Comparison of ENCODE assay signal across 16 cellular contexts in the genomic region with DNA sequence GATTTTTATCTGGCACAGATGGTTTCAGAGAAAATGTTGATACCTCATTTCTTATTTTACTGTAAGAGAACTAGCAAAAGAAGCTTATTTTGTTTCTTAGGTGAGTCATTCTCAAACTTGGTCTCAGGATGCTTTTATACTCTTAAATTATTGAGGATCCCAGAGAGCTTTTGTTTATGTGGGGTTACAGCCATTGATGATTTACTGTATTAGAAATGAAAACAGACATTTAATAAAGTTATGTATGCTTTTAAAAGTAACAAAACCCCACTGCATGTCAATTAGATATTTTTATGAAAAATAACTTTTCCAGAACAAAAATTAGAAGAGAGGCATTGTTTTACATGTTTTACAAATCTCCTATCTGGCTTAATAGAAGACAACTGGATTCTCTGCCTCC. TPM values are rescaled to one million over a fixed set of nuclear protein-coding genes. Genes with fewer than 3 reads are reported as not detected.
DNase-seq lines count a peak whose midpoint lies in the region; ATAC-seq, FAIRE-seq and TF ChIP-seq lines count a peak whose summit lies in the region.
"Had no signal": no experiment of that assay in that cellular context is flagged by ENCODE, and none has a peak within 500 bp of the region (broad histone marks: within the 10 kb centered on the region; RNA-seq: fewer than 3 reads in every experiment).

No MANE protein-coding gene starts in this region.

- no peak overlapping the region for H3K4me2 ChIP-seq in endothelial cell of umbilical vein (ENCODE audit: insufficient read depth, low read length)
- H3K4me2 ChIP-seq: BLaER1 had no signal

- CTCF ChIA-PET in endothelial cell of umbilical vein (lab: Charles Lee), result interaction anchor here (1.8 kb wide), 1 partner anchor 219 kb away, joined by 5 read pairs; no protein-coding TSS in a partner anchor

- H3K27ac ChIP-seq in cardiac muscle cell (peak overlapping the region; percentile 45), endothelial cell of umbilical vein (ENCODE audit: insufficient read depth, low read depth, low read length) (no peak overlapping the region), right atrium auricular region (no peak overlapping the region)
- H3K27ac ChIP-seq: BLaER1 had no signal

- FAIRE-seq in endothelial cell of umbilical vein (lab: Jason Lieb, UNC), result peak; percentile 63
- FAIRE-seq: H54, HepG2 had no signal

- POLR2A ChIA-PET in endothelial cell of umbilical vein (lab: Charles Lee), result no interaction called here

- H2AFZ ChIP-seq in endothelial cell of umbilical vein (ENCODE audit: low read depth, low read length), result no peak overlapping the region

- peaks cover 2% of the 10 kb centered on the region for H4K20me1 ChIP-seq in endothelial cell of umbilical vein (replicated peaks; ENCODE audit: control insufficient read depth, extremely low read depth, insufficient read depth, low read length)

- no TSS peak for BruUV-seq in endothelial cell of umbilical vein (replicated peaks; lab: Mats Ljungman, UMichigan)

- H3K9me1 ChIP-seq in endothelial cell of umbilical vein (replicated peaks; ENCODE audit: control insufficient read depth, extremely low read depth, insufficient read depth, low read length), result no peaks in the 10 kb centered on the region

- H3K4me1 Mint-ChIP-seq in HFFc6 (ENCODE audit: low read depth), result peaks cover 31% of the 10 kb centered on the region

- H3K9me3 ChIP-seq in cardiac muscle cell (ENCODE audit: low read depth) (no peaks in the 10 kb centered on the region), endothelial cell of umbilical vein (replicated peaks; ENCODE audit: control insufficient read depth, insufficient read depth, low read length) (no peaks in the 10 kb centered on the region), right atrium auricular region (no peaks in the 10 kb centered on the region)
- H3K9me3 ChIP-seq: BLaER1 had no signal

- peaks cover 98% of the 10 kb centered on the region for H3K79me2 ChIP-seq in endothelial cell of umbilical vein (ENCODE audit: control insufficient read depth, insufficient read depth, low read length)

- no peak for DNase-seq in cardiac muscle cell (ENCODE audit: low read depth in 1 of 2, low spot score in 1 of 2)
- DNase-seq in Right ventricle myocardium inferior (ENCODE audit: missing footprints), result no peak
- no peak for DNase-seq in HFFc6
- no peak for DNase-seq in endothelial cell of umbilical vein (ENCODE audit: low read depth, low spot score)
- DNase-seq in midbrain (lab: John Stamatoyannopoulos, UW), result no peak
- no peak for DNase-seq in hippocampal formation (lab: John Stamatoyannopoulos, UW)
- DNase-seq in right atrium auricular region (ENCODE audit: low spot score), result no peak
- DNase-seq: Karpas-422, NCI-H1105 treated with DMSO at 0.1 percent for 48 hours, NCI-H187 treated with DMSO at 0.1 percent for 48 hours, NCI-H2171, NCI-H774, Right ventricle myocardium superior had no signal

- intact Hi-C loops in Right ventricle myocardium inferior (cut with DNase I) (no loop called here), endothelial cell of umbilical vein (cut with micrococcal nuclease) (no loop called here)

- no peak overlapping the region for H3K9ac ChIP-seq in endothelial cell of umbilical vein (replicated peaks; ENCODE audit: extremely low read depth, insufficient read depth, low read length)
- H3K9ac ChIP-seq: BLaER1 had no signal

- dilution Hi-C loops in endothelial cell of umbilical vein (cut with MboI; ENCODE audit: extremely low pct_ligation_motif_present, low sequenced_read_pairs), result no loop called here

- peak overlapping the region; percentile 48 for H3K27ac Mint-ChIP-seq in HFFc6

- H3K9me3 Mint-ChIP-seq in HFFc6, result no peaks in the 10 kb centered on the region

- no peak overlapping the region for H3K4me3 Mint-ChIP-seq in HFFc6

- no peak overlapping the region for H3K4me3 ChIP-seq in cardiac muscle cell
- no peak overlapping the region for H3K4me3 ChIP-seq in endothelial cell of umbilical vein (replicated peaks in 1 of 3; ENCODE audit: insufficient read depth in 1 of 3, low read depth in 1 of 3, low read length in 3 of 3)
- no peak overlapping the region for H3K4me3 ChIP-seq in right atrium auricular region
- H3K4me3 ChIP-seq: BLaER1 had no signal

- peaks cover 17% of the 10 kb centered on the region for H3K4me1 ChIP-seq in cardiac muscle cell (ENCODE audit: low read depth)
- no peaks in the 10 kb centered on the region for H3K4me1 ChIP-seq in endothelial cell of umbilical vein (ENCODE audit: control insufficient read depth, extremely low read depth, insufficient read depth, low read length)
- H3K4me1 ChIP-seq in right atrium auricular region, result peaks cover 0 to 21% of the 10 kb centered on the region in 2 donors

- TF ChIP-seq CTCF in cardiac muscle cell (IDR thresholded peaks at IDR 0.05; ENCODE audit: low read depth, low read length), result no peak
- no peak for TF ChIP-seq CTCF in HFFc6 (IDR thresholded peaks at IDR 0.05)
- no peak for TF ChIP-seq CTCF in endothelial cell of umbilical vein (IDR thresholded peaks at IDR 0.05; ENCODE audit: extremely low read depth in 1 of 2, insufficient read depth in 1 of 2, low read depth in 1 of 2, low read length in 2 of 2)
- TF ChIP-seq CTCF in right atrium auricular region (IDR thresholded peaks at IDR 0.05), result no peak

- no peak for ATAC-seq in Right ventricle myocardium inferior
- ATAC-seq: HepG2 had no signal

- H3K36me3 ChIP-seq in cardiac muscle cell (no peaks in the 10 kb centered on the region), endothelial cell of umbilical vein (ENCODE audit: control insufficient read depth in 2 of 2, extremely low read depth in 1 of 2, insufficient read depth in 2 of 2, low read length in 2 of 2) (no peaks in the 10 kb centered on the region), right atrium auricular region (no peaks in the 10 kb centered on the region)

- H3K27me3 ChIP-seq in cardiac muscle cell, result no peaks in the 10 kb centered on the region
- no peaks in the 10 kb centered on the region for H3K27me3 ChIP-seq in endothelial cell of umbilical vein (ENCODE audit: control insufficient read depth in 2 of 2, insufficient read depth in 2 of 2, low read length in 2 of 2)
- no peaks in the 10 kb centered on the region for H3K27me3 ChIP-seq in right atrium auricular region

- TF ChIP-seq POLR2A in endothelial cell of umbilical vein (IDR thresholded peaks at IDR 0.05; ENCODE audit: low read depth, low read length), result no peak

- no peaks in the 10 kb centered on the region for H3K27me3 Mint-ChIP-seq in HFFc6 (ENCODE audit: insufficient read depth)

- H3K36me3 Mint-ChIP-seq in HFFc6 (ENCODE audit: low read depth), result no peaks in the 10 kb centered on the region

TF ChIP-seq in endothelial cell of umbilical vein, 7 proteins besides CTCF, POLR2A, EP300 and RAD21:
- TF ChIP-seq GATA2 (IDR thresholded peaks at IDR 0.05; ENCODE audit: insufficient read depth, insufficient read length, low read depth, low read length) (no peak), POLR2AphosphoS5 (IDR thresholded peaks at IDR 0.05; ENCODE audit: insufficient read depth, low read depth, low read length) (no peak), JUN (IDR thresholded peaks at IDR 0.05; ENCODE audit: borderline replicate concordance, insufficient read depth, insufficient read length, low read depth) (no peak), MYC (IDR thresholded peaks at IDR 0.05; ENCODE audit: low read depth, low read length) (no peak), FOS (IDR thresholded peaks at IDR 0.05; ENCODE audit: borderline replicate concordance, insufficient read depth, low read length) (no peak), EZH2 (IDR thresholded peaks at IDR 0.05; ENCODE audit: borderline replicate concordance, low read depth, low read length, severe bottlenecking) (no peak)
- TF ChIP-seq, protein P1, sequence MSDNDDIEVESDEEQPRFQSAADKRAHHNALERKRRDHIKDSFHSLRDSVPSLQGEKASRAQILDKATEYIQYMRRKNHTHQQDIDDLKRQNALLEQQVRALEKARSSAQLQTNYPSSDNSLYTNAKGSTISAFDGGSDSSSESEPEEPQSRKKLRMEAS (IDR thresholded peaks at IDR 0.05; ENCODE audit: insufficient read depth, insufficient read length), result no peak

RNA-seq across cellular contexts. Expression of a gene that starts 12.1 kb away (rescaled TPM):
- 72.4 and 95.6 TPM in 2 replicates for total RNA-seq in cardiac muscle cell
- 43.1 and 62.4 TPM in 2 replicates for polyA plus RNA-seq in cardiac muscle cell
- total RNA-seq in Right ventricle myocardium inferior, result 51.6 TPM
- total RNA-seq in HFFc6 (2021; fragmentation: NEBNext Ultra II Directional; extraction: Animal tissue kit (Norgen Biotek cat#: 25700)), result 10 to 100 TPM; 54.1 to 73.0 (median 60.9) TPM
- total RNA-seq in endothelial cell of umbilical vein, result 66.8 and 70.6 TPM in 2 replicates
- 10.8 and 13.7 TPM in 2 replicates for polyA plus RNA-seq in endothelial cell of umbilical vein
- polyA plus RNA-seq in endothelial cell of umbilical vein (2011; cell fraction: cytosol; rRNA removed), result 16.1 and 18.7 TPM in 2 replicates
- 38.9 and 43.9 TPM in 2 replicates for polyA plus RNA-seq in endothelial cell of umbilical vein (2011; cell fraction: nucleus; rRNA removed)
- 40.7 and 47.7 TPM in 2 replicates for polyA plus RNA-seq in endothelial cell of umbilical vein (2012)
- polyA minus RNA-seq in endothelial cell of umbilical vein, result 248 and 251 TPM in 2 replicates
- 130 TPM for polyA minus RNA-seq in endothelial cell of umbilical vein (2011; cell fraction: cytosol; rRNA and poly(A)+ RNA removed)
- 140 and 229 TPM in 2 replicates for polyA minus RNA-seq in endothelial cell of umbilical vein (2011; cell fraction: nucleus; rRNA and poly(A)+ RNA removed)
- 10 to 100 TPM; 57.2 to 65.1 TPM for total RNA-seq in right atrium auricular region
